ENCODE assay signal across 8 cellular contexts in genomic region chr7:150367677-150368097, GRCh38. TPM values are rescaled to one million over a fixed set of nuclear protein-coding genes. Genes with fewer than 3 reads are reported as not detected.
DNase-seq lines count a peak whose midpoint lies in the region; ATAC-seq and TF ChIP-seq lines count a peak whose summit lies in the region.

No MANE protein-coding gene starts in this region.

- intact Hi-C loops in IMR-90 (cut with micrococcal nuclease) (no loop called here), body of pancreas (cut with DNase I) (no loop called here), posterior cingulate gyrus (cut with DNase I) (no loop called here)

- H4K20me1 ChIP-seq in IMR-90 (ENCODE audit: insufficient read depth, low read length), result peaks cover 6% of the 10 kb centered on the region

- WGBS in IMR-90 (ENCODE audit: extremely low coverage in 2 of 2, insufficient read length in 1 of 2), 2 experiments, result 20% methylated on average over 2 of the region's 8 CpGs; no CpG with 5 or more reads in 1 of the 2 experiments
- 41 to 44% methylated on average over 7 to 8 of the region's 8 CpGs for WGBS in body of pancreas, 2 donors
- WGBS in mesodermal cell (ENCODE audit: insufficient coverage in 2 of 2), 2 experiments, result 44 to 52% methylated on average over 2 to 4 of the region's 8 CpGs

- in situ Hi-C loops in IMR-90 (cut with MboI; ENCODE audit: low sequenced_read_pairs), result no loop called here

- peak overlapping the region; percentile 71 for H3K4me2 ChIP-seq in IMR-90 (ENCODE audit: low read depth, low read length)

- DNase-seq in DMS153 treated with DMSO at 0.1 percent for 48 hours (lab: John Stamatoyannopoulos, UW; ENCODE audit: unreplicated experiment) (peak; percentile 83), IMR-90 (peak; percentile 46), body of pancreas (no peak), posterior cingulate gyrus (no peak), GM10266 (ENCODE audit: extremely low spot score) (no peak)

- H2BK120ac ChIP-seq in IMR-90 (ENCODE audit: low read depth, low read length), result no peak overlapping the region

- H3K18ac ChIP-seq in IMR-90 (ENCODE audit: low read depth, low read length), result no peak overlapping the region

- peak overlapping the region; percentile 91 for H2AK9ac ChIP-seq in IMR-90 (replicated peaks; ENCODE audit: low read depth, low read length, poor library complexity)

- H3K56ac ChIP-seq in IMR-90 (ENCODE audit: extremely low read depth, insufficient read depth, low read length), result no peak overlapping the region

- H3K4ac ChIP-seq in IMR-90 (ENCODE audit: low read depth, low read length), result peak overlapping the region; percentile 80; the same call in 1 of the 2 replicates

- H2AK5ac ChIP-seq in IMR-90 (ENCODE audit: low read depth, low read length), result no peak overlapping the region

- peak overlapping the region; percentile 17; the same call in 1 of the 2 replicates for H3K27ac ChIP-seq in IMR-90 (ENCODE audit: insufficient read depth, low read length)
- H3K27ac ChIP-seq in body of pancreas, result peak overlapping the region; percentile 91 to 100 (median 100)
- H3K27ac ChIP-seq in mesodermal cell (ENCODE audit: low read depth, low read length, severe bottlenecking), result peak overlapping the region; percentile 98

- H3K9me1 ChIP-seq in IMR-90 (ENCODE audit: insufficient read depth, low read length), result no peaks in the 10 kb centered on the region; the same call in 1 of the 2 replicates

- 0 out of 2 replicates have a peak overlapping the region, but pooled peaks have one; percentile 80 for H3K23ac ChIP-seq in IMR-90 (ENCODE audit: low read depth, low read length)

- peak overlapping the region; percentile 87 for H4K5ac ChIP-seq in IMR-90 (ENCODE audit: low read depth, low read length)

- H3K9me3 ChIP-seq in IMR-90 (ENCODE audit: control insufficient read depth, insufficient read depth, low read length) (no peaks in the 10 kb centered on the region), body of pancreas (no peaks in the 10 kb centered on the region), mesodermal cell (ENCODE audit: control insufficient read depth, low read length) (no peaks in the 10 kb centered on the region)

- peak overlapping the region; percentile 97 for H2AFZ ChIP-seq in IMR-90 (replicated peaks; ENCODE audit: low read length, poor library complexity)

- H3K4me1 ChIP-seq in IMR-90 (ENCODE audit: control insufficient read depth, insufficient read depth, low read length), result peaks cover 18% of the 10 kb centered on the region
- peaks cover 45% of the 10 kb centered on the region for H3K4me1 ChIP-seq in body of pancreas
- peaks cover 44% of the 10 kb centered on the region for H3K4me1 ChIP-seq in mesodermal cell (ENCODE audit: control insufficient read depth, insufficient read depth, low read length, poor library complexity, severe bottlenecking)

- H3K79me1 ChIP-seq in IMR-90 (ENCODE audit: low read depth in 1 of 2, low read length in 2 of 2), result peaks cover 7 to 25% of the 10 kb centered on the region in 2 experiments; a peak in 3 of 4 replicates

- H3K36me3 ChIP-seq in IMR-90 (ENCODE audit: control insufficient read depth, insufficient read depth, low read length), result peaks cover 21% of the 10 kb centered on the region; the same call in 1 of the 2 replicates
- H3K36me3 ChIP-seq in body of pancreas (replicated peaks in 1 of 2; ENCODE audit: insufficient read depth in 1 of 2, low read depth in 2 of 2), result peaks cover 0 to 1% of the 10 kb centered on the region in 2 donors
- H3K36me3 ChIP-seq in mesodermal cell (ENCODE audit: control insufficient read depth, insufficient read depth, low read length), result peaks cover 31% of the 10 kb centered on the region

- no peak overlapping the region for H4K91ac ChIP-seq in IMR-90 (ENCODE audit: insufficient read depth, low read depth, low read length)

- H3K14ac ChIP-seq in IMR-90 (replicated peaks; ENCODE audit: low read depth, low read length), result no peak overlapping the region

- TF ChIP-seq RAD21 in IMR-90 (IDR thresholded peaks at IDR 0.05; ENCODE audit: low read length), result no peak

- TF ChIP-seq POLR2A in IMR-90 (IDR thresholded peaks at IDR 0.05; ENCODE audit: low read depth, low read length), result no peak
- no peak for TF ChIP-seq POLR2A in body of pancreas (IDR thresholded peaks at IDR 0.05)

- dilution Hi-C loops in IMR-90 (cut with HindIII; ENCODE audit: low sequenced_read_pairs, unreplicated experiment), result no loop called here

- H3K9ac ChIP-seq in IMR-90 (ENCODE audit: low read depth, low read length), result peak overlapping the region; percentile 28; the same call in 1 of the 2 replicates

- no peak overlapping the region for H2BK5ac ChIP-seq in IMR-90 (ENCODE audit: low read depth, low read length, poor library complexity, severe bottlenecking)

- no peak for TF ChIP-seq CTCF in IMR-90 (conservative IDR thresholded peaks at IDR 0.05; ENCODE audit: low read depth, low read length)
- TF ChIP-seq CTCF in body of pancreas (IDR thresholded peaks at IDR 0.05), result no peak
- TF ChIP-seq CTCF in GM10266 (IDR thresholded peaks at IDR 0.05; ENCODE audit: control insufficient read depth, insufficient read depth, low read depth, missing control alignments), result no peak

- H3K4me3 ChIP-seq in IMR-90 (ENCODE audit: insufficient read depth, low read depth, low read length) (peak overlapping the region; percentile 81), body of pancreas (no peak overlapping the region), mesodermal cell (ENCODE audit: extremely low read depth, insufficient read depth, low read length, poor library complexity, severe bottlenecking) (peak overlapping the region; percentile 80)

- no TSS peak for BruUV-seq in IMR-90 (replicated peaks; lab: Mats Ljungman, UMichigan)

- CTCF ChIA-PET in IMR-90 (lab: Yijun Ruan, JAX), result interaction anchor here (1.0 kb wide), 1 partner anchor 12 kb away, joined by 3 read pairs; no protein-coding TSS in a partner anchor

- H2BK15ac ChIP-seq in IMR-90 (ENCODE audit: low read depth, low read length), result no peak overlapping the region

- no peaks in the 10 kb centered on the region for H3K27me3 ChIP-seq in IMR-90 (ENCODE audit: control insufficient read depth, insufficient read depth, low read length)
- no peaks in the 10 kb centered on the region for H3K27me3 ChIP-seq in body of pancreas

- no peak overlapping the region for H2BK20ac ChIP-seq in IMR-90 (ENCODE audit: low read depth, low read length)

- ATAC-seq in IMR-90 (ENCODE audit: low read depth) (no peak), body of pancreas (peak; percentile 83), GM21528 (IDR thresholded peaks at IDR 0.05; ENCODE audit: low FRiP score, unreplicated experiment) (no peak), GM18870 (IDR thresholded peaks at IDR 0.05; ENCODE audit: unreplicated experiment) (no peak)

- POLR2A ChIA-PET in IMR-90 (lab: Charles Lee; ENCODE audit: unreplicated experiment), result interaction anchor here (0.5 kb wide), 1 partner anchor 52 kb away, joined by 3 read pairs; no protein-coding TSS in a partner anchor

- H4K8ac ChIP-seq in IMR-90 (ENCODE audit: low read depth in 2 of 2, low read length in 2 of 2), result peak overlapping the region; percentile 85 to 90

TF ChIP-seq in IMR-90, 13 proteins besides CTCF, POLR2A, EP300 and RAD21 (continues in another document):
- TF ChIP-seq MAFK (IDR thresholded peaks at IDR 0.05; ENCODE audit: low read depth, low read length), result no peak
- peak; percentile 79 for TF ChIP-seq RCOR1 (IDR thresholded peaks at IDR 0.05; ENCODE audit: insufficient replicate concordance, low read length)
- TF ChIP-seq RFX5 (IDR thresholded peaks at IDR 0.05; ENCODE audit: low read depth, low read length), result no peak
- no peak for TF ChIP-seq USF2 (IDR thresholded peaks at IDR 0.05; ENCODE audit: low read depth, low read length)

RNA-seq across cellular contexts. Expression of gene REPIN1, which starts 0.9 kb away (rescaled TPM):
- 19.4 and 20.6 TPM in 2 replicates for total RNA-seq in IMR-90 (2012; rRNA removed)
- 50.6 and 59.7 TPM in 2 replicates for polyA plus RNA-seq in IMR-90 (2012; rRNA removed)
- polyA plus RNA-seq in IMR-90 (2012; cell fraction: cytosol; rRNA removed), result 56.1 and 62.3 TPM in 2 replicates
- 76.7 and 123 TPM in 2 replicates for polyA plus RNA-seq in IMR-90 (2012; cell fraction: nucleus; rRNA removed; ENCODE audit: low replicate concordance)
- total RNA-seq in body of pancreas, result 100 to 1,000 TPM in 1 of 2 donors, 10 to 100 TPM in 1; 77.0 to 117 TPM
- polyA plus RNA-seq in mesodermal cell (2013, experiment 1 of 2), result 124 TPM
- polyA plus RNA-seq in mesodermal cell (2013, experiment 2 of 2), result 102 TPM

RNA-seq across cellular contexts. Expression of gene ZNF775, which starts 11.4 kb away (rescaled TPM):
- total RNA-seq in IMR-90 (2012; rRNA removed), result 1.4 TPM in 2 replicates
- polyA plus RNA-seq in IMR-90 (2012; rRNA removed), result 2.6 and 4.0 TPM in 2 replicates
- polyA plus RNA-seq in IMR-90 (2012; cell fraction: cytosol; rRNA removed), result 2.1 and 5.8 TPM in 2 replicates
- polyA plus RNA-seq in IMR-90 (2012; cell fraction: nucleus; rRNA removed; ENCODE audit: low replicate concordance), result 2.2 and 7.1 TPM in 2 replicates
- 10 to 100 TPM in 1 of 2 donors, 1 to 10 TPM in 1; 6.0 to 10.2 TPM for total RNA-seq in body of pancreas
- 15.7 TPM for polyA plus RNA-seq in mesodermal cell (2013, experiment 1 of 2)
- 12.0 TPM for polyA plus RNA-seq in mesodermal cell (2013, experiment 2 of 2)

RNA-seq across cellular contexts. Expression of gene RARRES2, which starts 26.3 kb away (rescaled TPM):
- total RNA-seq in IMR-90 (2012; rRNA removed) (not detected in 2 replicates), body of pancreas (100 to 1,000 TPM; 245 to 400 TPM)
- polyA plus RNA-seq in IMR-90 (2012; rRNA removed), result 1.4 and 1.6 TPM in 2 replicates
- 1.7 and 2.1 TPM in 2 replicates for polyA plus RNA-seq in IMR-90 (2012; cell fraction: cytosol; rRNA removed)
- 1.0 and 2.4 TPM in 2 replicates for polyA plus RNA-seq in IMR-90 (2012; cell fraction: nucleus; rRNA removed; ENCODE audit: low replicate concordance)
- 31.3 TPM for polyA plus RNA-seq in mesodermal cell (2013, experiment 1 of 2)
- 25.7 TPM for polyA plus RNA-seq in mesodermal cell (2013, experiment 2 of 2)

RNA-seq across cellular contexts. Expression of gene ACTR3C, which starts 44.3 kb away (rescaled TPM):
- not detected in 2 replicates for total RNA-seq in IMR-90 (2012; rRNA removed)
- polyA plus RNA-seq in IMR-90 (2012; rRNA removed), result not detected in 2 replicates
- not detected in 2 replicates for polyA plus RNA-seq in IMR-90 (2012; cell fraction: cytosol; rRNA removed)
- 0.02 TPM in 1 of 2 replicates, not detected in the other for polyA plus RNA-seq in IMR-90 (2012; cell fraction: nucleus; rRNA removed; ENCODE audit: low replicate concordance)
- total RNA-seq in body of pancreas, result 10 to 100 TPM; 35.5 to 69.9 TPM
- 0.63 TPM for polyA plus RNA-seq in mesodermal cell (2013, experiment 1 of 2)
- 0.46 TPM for polyA plus RNA-seq in mesodermal cell (2013, experiment 2 of 2)

RNA-seq across cellular contexts. Expression of gene LRRC61, which starts 44.5 kb away (rescaled TPM):
- total RNA-seq in IMR-90 (2012; rRNA removed) (not detected in 2 replicates), body of pancreas (10 to 100 TPM in 1 of 2 donors, 1 to 10 TPM in 1; 4.9 to 25.2 TPM)
- polyA plus RNA-seq in IMR-90 (2012; rRNA removed), result 0.06 and 0.07 TPM in 2 replicates
- 0.07 TPM in 1 of 2 replicates, not detected in the other for polyA plus RNA-seq in IMR-90 (2012; cell fraction: cytosol; rRNA removed)
- polyA plus RNA-seq in IMR-90 (2012; cell fraction: nucleus; rRNA removed; ENCODE audit: low replicate concordance), result not detected in 2 replicates
- 23.1 TPM for polyA plus RNA-seq in mesodermal cell (2013, experiment 1 of 2)
- 22.7 TPM for polyA plus RNA-seq in mesodermal cell (2013, experiment 2 of 2)

Comparison
In these comparisons a context has a peak if more than half of its experiments do, and no peak if none do; other contexts are left out.
1. DNase-seq: peak in DMS153 treated with DMSO at 0.1 percent for 48 hours (single experiment) and IMR-90 (single experiment); none in body of pancreas (0 of 4), posterior cingulate gyrus (0 of 10) and GM10266 (single experiment).
2. H3K27ac ChIP-seq: peak in every context shown above with its lines; median percentile 100 in body of pancreas; 98 in mesodermal cell; 17 in IMR-90.
3. H3K4me3 ChIP-seq: peak in IMR-90 (single experiment) and mesodermal cell (single experiment); none in body of pancreas (0 of 2).
4. RNA of gene RARRES2, which starts 26.3 kb away (total RNA-seq): 245 to 400 TPM in body of pancreas; not detected in IMR-90; every median in the first group is over 100 times any median in the second.